ENCODE assay signal across 8 cellular contexts in the genomic region with DNA sequence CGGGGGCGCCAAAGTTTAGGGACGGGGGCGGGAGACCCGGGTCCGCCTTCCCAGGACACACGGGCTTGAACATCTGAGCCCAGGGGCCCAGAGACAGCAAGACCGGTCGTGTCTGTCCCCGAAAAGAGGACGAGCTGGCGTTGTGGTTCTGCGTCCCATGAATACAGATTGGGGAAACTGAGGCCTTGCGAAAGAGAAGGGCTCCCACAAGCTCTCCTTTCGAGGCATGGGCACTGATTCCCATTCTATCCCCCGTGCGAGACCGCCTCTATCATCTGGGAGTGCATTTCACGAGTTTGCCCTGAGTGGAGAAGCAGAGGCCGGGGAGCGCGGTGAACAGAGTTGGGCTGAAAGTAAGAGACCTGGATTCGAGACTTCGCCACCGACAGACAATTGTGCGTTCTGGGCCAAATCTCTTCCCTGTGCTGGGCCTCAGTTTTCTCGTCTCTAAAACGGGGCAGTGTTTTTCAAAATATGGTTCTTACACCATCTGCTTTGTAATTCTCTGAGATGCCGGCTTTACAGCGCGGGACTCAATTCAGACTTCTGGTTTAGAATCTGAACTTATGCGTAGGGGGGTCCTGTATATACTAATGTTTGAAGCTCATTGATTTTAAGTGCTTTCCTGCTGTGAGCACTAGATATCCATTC. TPM values are rescaled to one million over a fixed set of nuclear protein-coding genes. Genes with fewer than 3 reads are reported as not detected.
DNase-seq lines count a peak whose midpoint lies in the region; ATAC-seq and TF ChIP-seq lines count a peak whose summit lies in the region.

No MANE protein-coding gene starts in this region.

- H3K27ac ChIP-seq in OCI-LY1 (ENCODE audit: low read depth, low read length, poor library complexity, severe bottlenecking) (no peak overlapping the region), right lobe of liver (peak overlapping the region; percentile 71 to 85 (median 81)), subcutaneous abdominal adipose tissue (ENCODE audit: low read depth, low read length) (peak overlapping the region; percentile 97)

- peak overlapping the region; percentile 74 for H3K9ac ChIP-seq in OCI-LY1 (ENCODE audit: low read length)
- peak overlapping the region; percentile 69 to 100 (median 96) for H3K9ac ChIP-seq in subcutaneous abdominal adipose tissue (ENCODE audit: low read length in 5 of 5)

- no peaks in the 10 kb centered on the region for H3K9me3 ChIP-seq in OCI-LY1 (ENCODE audit: low read length)
- H3K9me3 ChIP-seq in right lobe of liver = no peaks in the 10 kb centered on the region
- no peaks in the 10 kb centered on the region for H3K9me3 ChIP-seq in subcutaneous abdominal adipose tissue (ENCODE audit: control insufficient read depth in 5 of 5, low read length in 5 of 5)

- DNase-seq in AG20443 (ENCODE audit: low spot score) = peak; percentile 61
- peak; percentile 21 to 43 for DNase-seq in cardiac fibroblast (ENCODE audit: low read depth in 2 of 2)
- DNase-seq in right lobe of liver = no peak
- no peak for DNase-seq in OCI-M2 (lab: John Stamatoyannopoulos, UW; ENCODE audit: unreplicated experiment)
- DNase-seq in GF-D8 (lab: John Stamatoyannopoulos, UW) = no peak

- ATAC-seq in GM21619 (IDR thresholded peaks at IDR 0.05; ENCODE audit: unreplicated experiment) (peak; percentile 19), right lobe of liver (peak; percentile 36 to 63 (median 54))

- no peaks in the 10 kb centered on the region for H3F3A ChIP-seq in OCI-LY1 (ENCODE audit: insufficient read depth, low read length)

- H4K20me1 ChIP-seq in OCI-LY1 (ENCODE audit: insufficient read depth, low read length) = no peaks in the 10 kb centered on the region

- H3K36me3 ChIP-seq in OCI-LY1 (ENCODE audit: insufficient read depth, low read length) (no peaks in the 10 kb centered on the region), right lobe of liver (no peaks in the 10 kb centered on the region), subcutaneous abdominal adipose tissue (ENCODE audit: control insufficient read depth in 5 of 5, insufficient read depth in 5 of 5, low read length in 5 of 5) (peaks cover 0 to 4% (median under 1%) of the 10 kb centered on the region in 5 donors)

- H3K27me3 ChIP-seq in OCI-LY1 (ENCODE audit: insufficient read depth, low read length) (no peaks in the 10 kb centered on the region), right lobe of liver (no peaks in the 10 kb centered on the region), subcutaneous abdominal adipose tissue (ENCODE audit: control insufficient read depth in 5 of 5, insufficient read depth in 4 of 5, low read length in 5 of 5) (no peaks in the 10 kb centered on the region)

- TF ChIP-seq CTCF in OCI-LY1 (IDR thresholded peaks at IDR 0.05; ENCODE audit: low read length) = no peak
- TF ChIP-seq CTCF in cardiac fibroblast (IDR thresholded peaks at IDR 0.05; ENCODE audit: low read depth, low read length) = no peak
- no peak for TF ChIP-seq CTCF in right lobe of liver (IDR thresholded peaks at IDR 0.05)

- under 1% methylated on average over 30 of the region's 32 CpGs for WGBS in right lobe of liver (ENCODE audit: insufficient coverage, low coverage, low lambda C conversion rate, missing lambda C conversion rate)

- peaks cover 7% of the 10 kb centered on the region; the same call in 1 of the 2 replicates for H3K79me2 ChIP-seq in OCI-LY1 (ENCODE audit: insufficient read depth, low read length)

- intact Hi-C loops in right lobe of liver (cut with DNase I) = no loop called here

- H2AFZ ChIP-seq in OCI-LY1 (ENCODE audit: low read length) = no peak overlapping the region

- peak overlapping the region; percentile 81 for H3K4me2 ChIP-seq in OCI-LY1 (ENCODE audit: low read length)

- peaks cover 35% of the 10 kb centered on the region for H3K4me1 ChIP-seq in OCI-LY1 (ENCODE audit: insufficient read depth, low read length, severe bottlenecking)
- H3K4me1 ChIP-seq in right lobe of liver = peaks cover 0 to 31% (median 12%) of the 10 kb centered on the region in 4 donors
- H3K4me1 ChIP-seq in subcutaneous abdominal adipose tissue (ENCODE audit: control insufficient read depth in 5 of 5, insufficient read depth in 5 of 5, low read length in 5 of 5) = peaks cover 0 to 37% (median 33%) of the 10 kb centered on the region in 5 donors

- H3K4me3 ChIP-seq in OCI-LY1 (ENCODE audit: low read depth, low read length, poor library complexity, severe bottlenecking) = peak overlapping the region; percentile 82
- peak overlapping the region; percentile 74 to 90 for H3K4me3 ChIP-seq in cardiac fibroblast (replicated peaks in 1 of 2; ENCODE audit: low read depth in 2 of 2, low read length in 2 of 2)
- H3K4me3 ChIP-seq in right lobe of liver = peak overlapping the region; percentile 71 to 81 (median 73)
- H3K4me3 ChIP-seq in subcutaneous abdominal adipose tissue (ENCODE audit: low read depth in 1 of 5, low read length in 5 of 5) = peak overlapping the region; percentile 86 to 100 (median 97)

- H3K9me2 ChIP-seq in OCI-LY1 (ENCODE audit: low read depth, low read length) = no peaks in the 10 kb centered on the region

- no peak for TF ChIP-seq POLR2A in right lobe of liver (IDR thresholded peaks at IDR 0.05)

RNA-seq across cellular contexts. Expression of a gene that starts 0.5 kb away (rescaled TPM):
- total RNA-seq in right lobe of liver = 10 to 100 TPM; 28.7 to 40.8 (median 37.4) TPM

RNA-seq across cellular contexts. Expression of a gene that starts 20.1 kb away (rescaled TPM):
- total RNA-seq in right lobe of liver = not detected

RNA-seq across cellular contexts. Expression of a gene that starts 37.7 kb away (rescaled TPM):
- under 1 TPM in 4 of 6 experiments, not detected in 2; 0.12 to 0.49 (median 0.26) TPM for total RNA-seq in right lobe of liver

RNA-seq across cellular contexts. Expression of a gene that starts 51.6 kb away (rescaled TPM):
- 10 to 100 TPM in 4 of 6 experiments, 1 to 10 TPM in 2; 6.3 to 47.9 (median 19.6) TPM for total RNA-seq in right lobe of liver

RNA-seq across cellular contexts. Expression of a gene that starts 53.1 kb away (rescaled TPM):
- 10 to 100 TPM in 3 of 6 experiments, 1 to 10 TPM in 3; 4.7 to 52.0 (median 9.4) TPM for total RNA-seq in right lobe of liver

Comparison
In these comparisons a context has a peak if more than half of its experiments do, and no peak if none do; other contexts are left out.
1. DNase-seq: peak in AG20443 (single experiment) and cardiac fibroblast (2 of 2); none in right lobe of liver (0 of 3), OCI-M2 (single experiment) and GF-D8 (single experiment).
2. Peak in every context shown above with its lines, with median percentiles within 50 percentile points of each other: H3K4me3 ChIP-seq.